11 cellular contexts compared by ENCODE assay signal in the genomic region with DNA sequence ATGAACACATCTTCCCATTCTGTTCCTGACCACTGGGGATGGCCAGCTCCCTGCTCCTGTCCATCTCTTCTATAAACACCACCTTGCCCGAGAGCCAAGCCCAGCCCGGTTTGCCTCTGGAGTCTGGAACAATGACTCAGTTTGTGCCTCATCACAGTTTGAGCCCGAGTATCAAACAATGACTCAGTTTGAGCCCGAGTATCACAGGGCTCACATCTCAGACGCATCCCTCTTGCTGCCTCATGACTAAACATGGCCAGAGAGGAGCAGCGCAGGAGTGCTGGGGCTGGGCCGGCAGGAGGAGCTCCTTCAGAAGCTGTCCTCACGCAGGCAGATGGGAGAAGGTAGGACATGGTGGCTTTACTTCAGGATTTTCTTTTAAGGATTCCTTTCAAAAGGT.
DNase-seq lines count a peak whose midpoint lies in the region; ATAC-seq and TF ChIP-seq lines count a peak whose summit lies in the region.
"Had no signal": no experiment of that assay in that cellular context is flagged by ENCODE, and none has a peak within 500 bp of the region (broad histone marks: within the 10 kb centered on the region; RNA-seq: fewer than 3 reads in every experiment).

No MANE protein-coding gene starts in this region.

- no peaks in the 10 kb centered on the region for H3K9me3 Mint-ChIP-seq in naive thymus-derived CD8-positive, alpha-beta T cell
- H3K9me3 Mint-ChIP-seq: neural crest cell had no signal

- ATAC-seq in Panc1 = peak; percentile 93
- ATAC-seq in esophagus mucosa = peak; percentile 98
- ATAC-seq in HG03460 (IDR thresholded peaks at IDR 0.05; ENCODE audit: unreplicated experiment) = no peak
- ATAC-seq in naive thymus-derived CD8-positive, alpha-beta T cell = no peak

- peak; percentile 95 for DNase-seq in AG08396 (ENCODE audit: low spot score)
- peak; percentile 91 for DNase-seq in Panc1 (ENCODE audit: low read depth, low spot score)
- peak; percentile 94 for DNase-seq in non-pigmented ciliary epithelial cell (ENCODE audit: low read depth)
- DNase-seq in NCI-H1092 (lab: John Stamatoyannopoulos, UW) = no peak
- no peak for DNase-seq in GM13977 (ENCODE audit: low spot score)
- DNase-seq in naive thymus-derived CD8-positive, alpha-beta T cell = no peak
- DNase-seq: NCI-H446 treated with DMSO at 0.1 percent for 48 hours; stimulated activated naive CD4-positive, alpha-beta T cell had no signal

- no peaks in the 10 kb centered on the region for H3K36me3 ChIP-seq in Panc1 (ENCODE audit: control insufficient read depth, insufficient read depth, low read length)

- intact Hi-C loops in Panc1 (cut with micrococcal nuclease; ENCODE audit: unreplicated experiment) = no loop called here

- H3K27me3 ChIP-seq in Panc1 (ENCODE audit: control insufficient read depth, insufficient read depth, low read length) = no peaks in the 10 kb centered on the region

- in situ Hi-C loops in Panc1 (cut with HindIII; ENCODE audit: low pct_unique_long_range_greater_than_20kb, low sequenced_read_pairs) = no loop called here
- in situ Hi-C loops in GM13977 (cut with MboI; ENCODE audit: low pct_unique_long_range_greater_than_20kb, low sequenced_read_pairs, unreplicated experiment) = no loop called here

- H3K27ac Mint-ChIP-seq in naive thymus-derived CD8-positive, alpha-beta T cell = no peak overlapping the region

- H3K4me3 Mint-ChIP-seq in naive thymus-derived CD8-positive, alpha-beta T cell = no peak overlapping the region
- H3K4me3 Mint-ChIP-seq: neural crest cell had no signal

- H3K27ac ChIP-seq in Panc1 (ENCODE audit: low read length) = peak overlapping the region; percentile 72

- no peak for TF ChIP-seq CTCF in Panc1 (IDR thresholded peaks at IDR 0.05)
- TF ChIP-seq CTCF in GM13977 (IDR thresholded peaks at IDR 0.05; ENCODE audit: extremely low read depth, insufficient read depth, missing control alignments) = no peak

- BruUV-seq in Panc1 (replicated peaks; lab: Mats Ljungman, UMichigan) = no TSS peak

- POLR2A ChIA-PET in Panc1 (lab: Charles Lee) = no interaction called here
- POLR2A ChIA-PET in naive thymus-derived CD8-positive, alpha-beta T cell (lab: Charles Lee) = no interaction called here

- peaks cover 11% of the 10 kb centered on the region for H3K4me1 ChIP-seq in Panc1 (ENCODE audit: control insufficient read depth, insufficient read depth, low read length)

- peaks cover 0 to 11% (median 2%) of the 10 kb centered on the region in 5 donors for H3K27me3 Mint-ChIP-seq in naive thymus-derived CD8-positive, alpha-beta T cell

- H3K9me3 ChIP-seq in Panc1 (ENCODE audit: control insufficient read depth, insufficient read depth, low read depth, low read length) = no peaks in the 10 kb centered on the region

- H3K4me3 ChIP-seq in Panc1 (ENCODE audit: low read depth in 2 of 2, low read length in 2 of 2) = no peak overlapping the region

- peaks cover 0 to 2% (median 0%) of the 10 kb centered on the region in 4 donors for H3K4me1 Mint-ChIP-seq in naive thymus-derived CD8-positive, alpha-beta T cell
- H3K4me1 Mint-ChIP-seq: neural crest cell had no signal

- H3K36me3 Mint-ChIP-seq in naive thymus-derived CD8-positive, alpha-beta T cell = no peaks in the 10 kb centered on the region

- CTCF ChIA-PET in Panc1 (lab: Charles Lee) = no interaction called here

Comparison
In these comparisons a context has a peak if more than half of its experiments do, and no peak if none do; other contexts are left out.
1. DNase-seq: peak in AG08396 (single experiment), Panc1 (single experiment) and non-pigmented ciliary epithelial cell (single experiment); none in NCI-H1092 (single experiment), GM13977 (single experiment) and naive thymus-derived CD8-positive, alpha-beta T cell (0 of 10).
2. ATAC-seq: peak in Panc1 (single experiment) and esophagus mucosa (single experiment); none in HG03460 (single experiment) and naive thymus-derived CD8-positive, alpha-beta T cell (0 of 2).